8 cellular contexts compared by ENCODE assay signal in genomic region chr12:44875954-44876553, GRCh38. TPM values are rescaled to one million over a fixed set of nuclear protein-coding genes. Genes with fewer than 3 reads are reported as not detected.
DNase-seq lines count a peak whose midpoint lies in the region; ATAC-seq and TF ChIP-seq lines count a peak whose summit lies in the region.

Gene NELL2, minus strand, starts transcription at chr12:44876315. Its CDS starts 446 bp downstream, at chr12:44875869.

- no peak within 1 kb of the TSS for H4K8ac ChIP-seq in trophoblast cell (ENCODE audit: low read depth, low read length)

- H3K9ac ChIP-seq in trophoblast cell (ENCODE audit: low read length) = no peak within 1 kb of the TSS

- H3K27me3 ChIP-seq in SJSA1 (replicated peaks) (peaks cover 37% of the 10 kb centered on the region), trophoblast cell (ENCODE audit: insufficient read depth, low read length) (peaks cover 15% of the 10 kb centered on the region), upper lobe of right lung (peaks cover 61% of the 10 kb centered on the region)

- no CpG with 5 or more reads among the region's 54 CpGs for WGBS in trophoblast cell (ENCODE audit: extremely low coverage, insufficient coverage, insufficient read length)

- CTCF ChIA-PET in activated naive CD4-positive, alpha-beta T cell treated with anti-CD3 and anti-CD28 coated beads, Interleukin-2, amount 10 ng/mL, durations not matched to agents 7 days and 5 days (lab: Charles Lee) = interaction anchor here (0.6 to 5.3 kb wide), 8 partner anchors 29 to 927 kb away, joined by 3 to 125 read pairs (median 6); no protein-coding TSS in a partner anchor

- no peak within 1 kb of the TSS for H3K23ac ChIP-seq in trophoblast cell (ENCODE audit: low read length)

- ATAC-seq in HG03354 (IDR thresholded peaks at IDR 0.05; ENCODE audit: poor library complexity, severe bottlenecking, unreplicated experiment) (peak; percentile 61), upper lobe of right lung (peak; percentile 84)

- H3K4me1 ChIP-seq in SJSA1 (replicated peaks) (peaks cover 5% of the 10 kb centered on the region), trophoblast cell (ENCODE audit: control insufficient read depth in 1 of 2, insufficient read depth in 2 of 2, low read length in 2 of 2) (peaks cover 8 to 11% of the 10 kb centered on the region in 2 experiments), upper lobe of right lung (peaks cover 15% of the 10 kb centered on the region)

- TF ChIP-seq CTCF in upper lobe of right lung (IDR thresholded peaks at IDR 0.05) = no peak

- H3K4me2 ChIP-seq in trophoblast cell (ENCODE audit: low read length) = peak within 1 kb of the TSS; percentile 96

- no peak within 1 kb of the TSS for H3K18ac ChIP-seq in trophoblast cell (ENCODE audit: low read length)

- no peak within 1 kb of the TSS for H3K4ac ChIP-seq in trophoblast cell (ENCODE audit: low read depth, low read length)

- peak within 1 kb of the TSS; percentile 15 for H3K4me3 ChIP-seq in SJSA1
- H3K4me3 ChIP-seq in trophoblast cell (ENCODE audit: low read depth, low read length) = peak within 1 kb of the TSS; percentile 63
- peak within 1 kb of the TSS; percentile 54 for H3K4me3 ChIP-seq in upper lobe of right lung

- in situ Hi-C loops in G401 (cut with HindIII; ENCODE audit: low sequenced_read_pairs) = no loop called here

- no peak within 1 kb of the TSS for H3K14ac ChIP-seq in trophoblast cell (ENCODE audit: low read length)

- peak within 1 kb of the TSS; percentile 83 for H3K27ac Mint-ChIP-seq in activated naive CD4-positive, alpha-beta T cell treated with anti-CD3 and anti-CD28 coated beads, Interleukin-2, amount 10 ng/mL, durations not matched to agents 7 days and 5 days

- peaks cover 4% of the 10 kb centered on the region for H3K9me3 Mint-ChIP-seq in activated naive CD4-positive, alpha-beta T cell treated with anti-CD3 and anti-CD28 coated beads, Interleukin-2, amount 10 ng/mL, durations not matched to agents 7 days and 5 days

- H3K36me3 ChIP-seq in SJSA1 = no peaks in the 10 kb centered on the region
- H3K36me3 ChIP-seq in trophoblast cell (ENCODE audit: control insufficient read depth in 1 of 2, insufficient read depth in 2 of 2, low read length in 2 of 2) = no peaks in the 10 kb centered on the region
- H3K36me3 ChIP-seq in upper lobe of right lung = no peaks in the 10 kb centered on the region

- H3K79me2 ChIP-seq in trophoblast cell (ENCODE audit: control insufficient read depth, insufficient read depth, low read length, poor library complexity) = no peaks in the 10 kb centered on the region

- no peak within 1 kb of the TSS for H2BK5ac ChIP-seq in trophoblast cell (ENCODE audit: low read depth, low read length, poor library complexity)

- H3K4me1 Mint-ChIP-seq in activated naive CD4-positive, alpha-beta T cell treated with anti-CD3 and anti-CD28 coated beads, Interleukin-2, amount 10 ng/mL, durations not matched to agents 7 days and 5 days = peaks cover 41% of the 10 kb centered on the region

- no peak within 1 kb of the TSS for H2BK120ac ChIP-seq in trophoblast cell (ENCODE audit: insufficient read depth, low read length, poor library complexity)

- peak within 1 kb of the TSS; percentile 98 for H3K4me3 Mint-ChIP-seq in activated naive CD4-positive, alpha-beta T cell treated with anti-CD3 and anti-CD28 coated beads, Interleukin-2, amount 10 ng/mL, durations not matched to agents 7 days and 5 days

- H3K27me3 Mint-ChIP-seq in activated naive CD4-positive, alpha-beta T cell treated with anti-CD3 and anti-CD28 coated beads, Interleukin-2, amount 10 ng/mL, durations not matched to agents 7 days and 5 days = peaks cover 24% of the 10 kb centered on the region

- no peak within 1 kb of the TSS for H4K12ac ChIP-seq in trophoblast cell (ENCODE audit: low read depth, low read length)

- H2BK12ac ChIP-seq in trophoblast cell (ENCODE audit: low read length) = no peak within 1 kb of the TSS

- H4K91ac ChIP-seq in trophoblast cell (ENCODE audit: low read depth, low read length) = no peak within 1 kb of the TSS

- H2AK5ac ChIP-seq in trophoblast cell (ENCODE audit: low read length) = no peak within 1 kb of the TSS

- H3K9me3 ChIP-seq in SJSA1 (replicated peaks) (no peaks in the 10 kb centered on the region), trophoblast cell (ENCODE audit: insufficient read depth, low read depth, low read length) (no peaks in the 10 kb centered on the region), upper lobe of right lung (peaks cover 5% of the 10 kb centered on the region)

- no peak within 1 kb of the TSS for H3K27ac ChIP-seq in SJSA1
- H3K27ac ChIP-seq in trophoblast cell (ENCODE audit: low read depth, low read length) = no peak within 1 kb of the TSS
- no peak within 1 kb of the TSS for H3K27ac ChIP-seq in upper lobe of right lung

- intact Hi-C loops in upper lobe of right lung (cut with DNase I) = no loop called here

- peak; percentile 91 for DNase-seq in G401 (ENCODE audit: low spot score)
- DNase-seq in SJSA1 (ENCODE audit: low read depth in 1 of 2, low spot score in 2 of 2) = peak; percentile 23 to 55
- DNase-seq in activated naive CD4-positive, alpha-beta T cell treated with anti-CD3 and anti-CD28 coated beads, Interleukin-2, amount 10 ng/mL, durations not matched to agents 7 days and 5 days = peak; percentile 78
- peak; percentile 17 for DNase-seq in glomerular visceral epithelial cell (ENCODE audit: extremely low spot score)
- peak; percentile 5 to 39 for DNase-seq in trophoblast cell
- DNase-seq in upper lobe of right lung = peak; percentile 68
- no peak for DNase-seq in globus pallidus (ENCODE audit: low spot score)

- peak within 1 kb of the TSS; percentile 69 for H2AFZ ChIP-seq in trophoblast cell (ENCODE audit: insufficient read depth, low read length, poor library complexity)

- H3K79me1 ChIP-seq in trophoblast cell (ENCODE audit: low read length) = no peaks in the 10 kb centered on the region

- H3K36me3 Mint-ChIP-seq in activated naive CD4-positive, alpha-beta T cell treated with anti-CD3 and anti-CD28 coated beads, Interleukin-2, amount 10 ng/mL, durations not matched to agents 7 days and 5 days = peaks cover 4% of the 10 kb centered on the region

RNA-seq across cellular contexts. Expression of gene NELL2, which starts in this region (rescaled TPM):
- total RNA-seq in G401 (2014; rRNA removed; shearing (Covaris generic)) = not detected in 2 replicates
- not detected in 2 replicates for total RNA-seq in SJSA1 (2014; rRNA removed; shearing (Covaris generic))
- polyA plus RNA-seq in trophoblast cell (2013) = 0.10 and 0.14 TPM in 2 replicates
- 1.6 TPM for total RNA-seq in upper lobe of right lung

Comparison
In these comparisons a context has a peak if more than half of its experiments do, and no peak if none do; other contexts are left out.
1. Peak in DNase-seq in G401; RNA of the gene not detected or under 1 TPM.
2. Peak in DNase-seq and H3K4me3 ChIP-seq in SJSA1; RNA of the gene not detected or under 1 TPM.